ENCODE assay signal across 2 cellular contexts in genomic region chr13:27126877-27127276, GRCh38.
TF ChIP-seq lines count a peak whose summit lies in the region.

No MANE protein-coding gene starts in this region.

TF ChIP-seq in HepG2, 621 proteins besides CTCF, POLR2A, EP300 and RAD21:
- no peak for TF ChIP-seq ZBTB3 (CRISPR knock-in tag; IDR thresholded peaks at IDR 0.05; ENCODE audit: borderline replicate concordance, low read depth)

TF ChIP-seq in GM12878, 131 proteins besides CTCF, POLR2A, EP300 and RAD21:
- no peak for TF ChIP-seq ATF7 (IDR thresholded peaks at IDR 0.05; ENCODE audit: low read depth)
- TF ChIP-seq RUNX3 (IDR thresholded peaks at IDR 0.05; ENCODE audit: low read length), result peak; percentile 26; the same call in 1 of the 2 replicates
